4 cellular contexts compared by ENCODE assay signal in genomic region chr11:69968407-69969347, GRCh38.
A peak's percentile ranks its signal among the peaks of the same experiment; 100 is the strongest.
TF ChIP-seq lines count a peak whose summit lies in the region.

No MANE protein-coding gene starts in this region.

TF ChIP-seq in SK-N-SH treated with all-trans-retinoic acid at 6 μM for 48 hours, 23 proteins besides CTCF, POLR2A, EP300 and RAD21:
- TF ChIP-seq ZNF8 (CRISPR knock-in tag; IDR thresholded peaks at IDR 0.05) (no peak), ZFP3 (CRISPR knock-in tag; IDR thresholded peaks at IDR 0.05) (peak; percentile 63; the same call in 1 of the 2 replicates)

TF ChIP-seq in SK-N-SH, 30 proteins besides CTCF, POLR2A, EP300 and RAD21:
- TF ChIP-seq PBX3 (IDR thresholded peaks at IDR 0.05): no peak
- no peak for TF ChIP-seq FOXJ3 (CRISPR knock-in tag; IDR thresholded peaks at IDR 0.05)

TF ChIP-seq in H1, 55 proteins besides CTCF, POLR2A, EP300 and RAD21:
- peak; percentile 33; the same call in 1 of the 2 replicates for TF ChIP-seq KDM1A (IDR thresholded peaks at IDR 0.05; ENCODE audit: borderline replicate concordance, low read length)
- no peak for TF ChIP-seq GABPA (IDR thresholded peaks at IDR 0.05; ENCODE audit: borderline replicate concordance, insufficient read depth, low read length)
TF ChIP-seq in H1: peak in this region for 1.

TF ChIP-seq in liver, 16 proteins besides CTCF, POLR2A, EP300 and RAD21:
- TF ChIP-seq NR2F2 (IDR thresholded peaks at IDR 0.05) (peak; percentile 75), HNF4G (IDR thresholded peaks at IDR 0.05) (peak; percentile 49), SP1 (IDR thresholded peaks at IDR 0.05) (peak; percentile 79), JUND (IDR thresholded peaks at IDR 0.05) (no peak), HNF4A (conservative IDR thresholded peaks at IDR 0.05) (peak; percentile 79 to 86), ATF3 (IDR thresholded peaks at IDR 0.05) (no peak)
TF ChIP-seq in liver: peak in this region for 4.
